8 cellular contexts compared by ENCODE assay signal in genomic region chr9:69120380-69121154, GRCh38. TPM values are rescaled to one million over a fixed set of nuclear protein-coding genes. Genes with fewer than 3 reads are reported as not detected.
DNase-seq lines count a peak whose midpoint lies in the region; ATAC-seq, FAIRE-seq and TF ChIP-seq lines count a peak whose summit lies in the region.

No MANE protein-coding gene starts in this region.

- in situ Hi-C loops in GM12878 (cut with MboI) = no loop called here

- TF ChIP-seq RAD21 in GM12878 (IDR thresholded peaks at IDR 0.05; ENCODE audit: insufficient read depth, low read depth, low read length) = no peak

- no peaks in the 10 kb centered on the region for H3K9me3 ChIP-seq in GM12878 (replicated peaks; ENCODE audit: control insufficient read depth, insufficient read depth, low read length)
- H3K9me3 ChIP-seq in kidney (ENCODE audit: control insufficient read depth in 1 of 2, low read length in 2 of 2) = no peaks in the 10 kb centered on the region

- H3K27me3 ChIP-seq in GM12878 (replicated peaks in 1 of 2; ENCODE audit: control insufficient read depth in 2 of 2, insufficient read depth in 2 of 2, low read length in 1 of 2) = peaks cover 0 to 3% of the 10 kb centered on the region in 2 experiments; a peak in 1 of 4 replicates

- peaks cover 1% of the 10 kb centered on the region for H3K36me3 Mint-ChIP-seq in activated CD4-positive, alpha-beta T cell treated with anti-CD3 and anti-CD28 coated beads for 36 hours (ENCODE audit: low read depth)
- H3K36me3 Mint-ChIP-seq in stimulated activated memory B cell treated with anti-CD40 and anti-IgM and Interleukin-4, amounts not matched to agents 10 μg/mL and 1 μg/mL and 100 μg/mL, for 72 hours = no peaks in the 10 kb centered on the region

- H3K27ac ChIP-seq in GM12878 (ENCODE audit: control insufficient read depth, insufficient read depth) = no peak overlapping the region
- H3K27ac ChIP-seq in kidney (ENCODE audit: low read depth in 2 of 2, low read length in 2 of 2) = peak overlapping the region; percentile 93 to 97

- TF ChIP-seq POLR2A in GM12878 (IDR thresholded peaks at IDR 0.05; ENCODE audit: low read depth, low read length) = no peak

- no peak for TF ChIP-seq EP300 in GM12878 (IDR thresholded peaks at IDR 0.05; ENCODE audit: borderline replicate concordance in 1 of 2, control insufficient read depth in 1 of 2, low read depth in 2 of 2, low read length in 2 of 2)

- BruUV-seq in GM12878 (replicated peaks; lab: Mats Ljungman, UMichigan) = no TSS peak

- H2AFZ ChIP-seq in GM12878 (ENCODE audit: control insufficient read depth, low read depth, low read length) = peak overlapping the region; percentile 72

- no peaks in the 10 kb centered on the region for H3K4me1 ChIP-seq in GM12878 (ENCODE audit: control insufficient read depth, insufficient read depth, low read length)
- peaks cover 5 to 11% of the 10 kb centered on the region in 2 donors for H3K4me1 ChIP-seq in kidney (ENCODE audit: control insufficient read depth in 1 of 2, insufficient read depth in 1 of 2, low read depth in 1 of 2, low read length in 2 of 2)

- peaks cover 16% of the 10 kb centered on the region for H3K4me1 Mint-ChIP-seq in activated CD4-positive, alpha-beta T cell treated with anti-CD3 and anti-CD28 coated beads for 36 hours
- peaks cover 25% of the 10 kb centered on the region for H3K4me1 Mint-ChIP-seq in stimulated activated memory B cell treated with anti-CD40 and anti-IgM and Interleukin-4, amounts not matched to agents 10 μg/mL and 1 μg/mL and 100 μg/mL, for 72 hours

- H3K79me2 ChIP-seq in GM12878 (ENCODE audit: control insufficient read depth, insufficient read depth, low read length) = no peaks in the 10 kb centered on the region

- intact Hi-C loops in activated CD4-positive, alpha-beta T cell treated with anti-CD3 and anti-CD28 coated beads for 36 hours (cut with DNase I, micrococcal nuclease) = loop anchor here (5.0 kb wide), 3 partner anchors 52 to 83 kb away; partner anchors contain the start of genes FXN (in 1 of the 2) and TJP2 (in 1 of the 2)
- intact Hi-C loops in GM12878 (cut with micrococcal nuclease; ENCODE audit: unreplicated experiment) (loop anchor here (5.0 kb wide), 2 partner anchors 57 to 72 kb away; no protein-coding TSS in a partner anchor), kidney (cut with DNase I) (no loop called here)

- H3K27me3 Mint-ChIP-seq in activated CD4-positive, alpha-beta T cell treated with anti-CD3 and anti-CD28 coated beads for 36 hours = peaks cover 2% of the 10 kb centered on the region
- no peaks in the 10 kb centered on the region for H3K27me3 Mint-ChIP-seq in stimulated activated memory B cell treated with anti-CD40 and anti-IgM and Interleukin-4, amounts not matched to agents 10 μg/mL and 1 μg/mL and 100 μg/mL, for 72 hours

- POLR2A ChIA-PET in activated CD4-positive, alpha-beta T cell treated with anti-CD3 and anti-CD28 coated beads for 36 hours (lab: Charles Lee) = no interaction called here
- POLR2A ChIA-PET in GM12878 (lab: Charles Lee) = interaction anchor here (1.2 kb wide), 1 partner anchor 54 kb away, joined by 4 read pairs; the partner anchor contains the start of gene TJP2

- DNase-seq in activated CD4-positive, alpha-beta T cell treated with anti-CD3 and anti-CD28 coated beads for 36 hours = peak; percentile 28
- DNase-seq in activated CD4-positive, alpha-beta T cell treated with anti-CD3 and anti-CD28 coated beads for 1 hour = no peak
- DNase-seq in NCI-H2107 treated with DMSO at 0.1 percent for 48 hours (lab: John Stamatoyannopoulos, UW; ENCODE audit: unreplicated experiment) = peak; percentile 27
- no peak for DNase-seq in GM12878 (ENCODE audit: low read depth, low spot score)
- peak; percentile 96 for DNase-seq in kidney

- RAD21 ChIA-PET in GM12878 (lab: Charles Lee; ENCODE audit: unreplicated experiment) = interaction anchor here (0.7 kb wide), 1 partner anchor 73 kb away, joined by 3 read pairs; no protein-coding TSS in a partner anchor

- H3K27ac Mint-ChIP-seq in activated CD4-positive, alpha-beta T cell treated with anti-CD3 and anti-CD28 coated beads for 36 hours = no peak overlapping the region
- H3K27ac Mint-ChIP-seq in stimulated activated memory B cell treated with anti-CD40 and anti-IgM and Interleukin-4, amounts not matched to agents 10 μg/mL and 1 μg/mL and 100 μg/mL, for 72 hours = peak overlapping the region; percentile 77

- CTCF ChIA-PET in activated CD4-positive, alpha-beta T cell treated with anti-CD3 and anti-CD28 coated beads for 36 hours (lab: Charles Lee) = interaction anchor here (0.5 to 1.1 kb wide), 3 partner anchors 8 to 72 kb away, joined by 3 read pairs; no protein-coding TSS in a partner anchor
- CTCF ChIA-PET in GM12878 (lab: Yijun Ruan, JAX) = interaction anchor here (1.3 kb wide), 1 partner anchor 73 kb away, joined by 3 read pairs; no protein-coding TSS in a partner anchor

- H3K4me3 Mint-ChIP-seq in activated CD4-positive, alpha-beta T cell treated with anti-CD3 and anti-CD28 coated beads for 36 hours = peak overlapping the region; percentile 77
- peak overlapping the region; percentile 88 for H3K4me3 Mint-ChIP-seq in stimulated activated memory B cell treated with anti-CD40 and anti-IgM and Interleukin-4, amounts not matched to agents 10 μg/mL and 1 μg/mL and 100 μg/mL, for 72 hours

- no peaks in the 10 kb centered on the region for H4K20me1 ChIP-seq in GM12878 (ENCODE audit: control insufficient read depth, insufficient read depth)

- H3K4me3 ChIP-seq in GM12878 = peak overlapping the region; percentile 88; the same call in 1 of the 2 replicates
- peak overlapping the region; percentile 64 to 92 for H3K4me3 ChIP-seq in kidney (ENCODE audit: low read length in 2 of 2)

- FAIRE-seq in GM12878 (lab: Jason Lieb, UNC) (no peak), kidney (lab: Jason Lieb, UNC) (no peak)

- SMC1A ChIA-PET in GM12878 (lab: Charles Lee; ENCODE audit: uncharacterized antibody, unreplicated experiment) = interaction anchor here (1.2 kb wide), 1 partner anchor 73 kb away, joined by 4 read pairs; no protein-coding TSS in a partner anchor

- TF ChIP-seq CTCF in GM12878 (IDR thresholded peaks at IDR 0.05 in 2 of 3, conservative IDR thresholded peaks at IDR 0.05 in 1 of 3; ENCODE audit: control insufficient read depth in 2 of 3, extremely low read depth in 1 of 3, insufficient read depth in 1 of 3, low read depth in 3 of 3, low read length in 3 of 3) (no peak), kidney (IDR thresholded peaks at IDR 0.05; ENCODE audit: borderline replicate concordance, extremely low read depth, insufficient read depth) (no peak)

- H3K9ac ChIP-seq in GM12878 (ENCODE audit: control insufficient read depth, insufficient read depth, low read length) = no peak overlapping the region
- peak overlapping the region; percentile 16 to 77 for H3K9ac ChIP-seq in kidney (ENCODE audit: low read length in 2 of 2)

- H3K4me2 ChIP-seq in GM12878 (ENCODE audit: control insufficient read depth, insufficient read depth) = peak overlapping the region; percentile 97

- H3K36me3 ChIP-seq in GM12878 (ENCODE audit: control insufficient read depth in 2 of 2, insufficient read depth in 2 of 2, low read length in 1 of 2) (no peaks in the 10 kb centered on the region), kidney (ENCODE audit: control insufficient read depth in 1 of 2, insufficient read depth in 2 of 2, low read length in 2 of 2) (no peaks in the 10 kb centered on the region)

- 39% methylated on average over 27 of the region's 27 CpGs for WGBS in GM12878 (ENCODE audit: insufficient coverage, insufficient replicate concordance, low lambda C conversion rate, missing lambda C conversion rate)

- ATAC-seq in activated CD4-positive, alpha-beta T cell treated with anti-CD3 and anti-CD28 coated beads for 36 hours = peak; percentile 28
- ATAC-seq in GM12878 (peak; percentile 61), HG03432 (IDR thresholded peaks at IDR 0.05; ENCODE audit: unreplicated experiment) (no peak), GM21723 (IDR thresholded peaks at IDR 0.05; ENCODE audit: unreplicated experiment) (no peak)
- ATAC-seq in stimulated activated memory B cell treated with anti-CD40 and anti-IgM and Interleukin-4, amounts not matched to agents 10 μg/mL and 1 μg/mL and 100 μg/mL, for 72 hours = no peak

- H3K9me3 Mint-ChIP-seq in activated CD4-positive, alpha-beta T cell treated with anti-CD3 and anti-CD28 coated beads for 36 hours (ENCODE audit: low read depth) = no peaks in the 10 kb centered on the region
- H3K9me3 Mint-ChIP-seq in stimulated activated memory B cell treated with anti-CD40 and anti-IgM and Interleukin-4, amounts not matched to agents 10 μg/mL and 1 μg/mL and 100 μg/mL, for 72 hours = no peaks in the 10 kb centered on the region

TF ChIP-seq in GM12878, 131 proteins besides CTCF, POLR2A, EP300 and RAD21:
- TF ChIP-seq MYB (IDR thresholded peaks at IDR 0.05; ENCODE audit: borderline replicate concordance, low read depth, low read length) (no peak), STAT1 (conservative IDR thresholded peaks at IDR 0.05) (no peak), PAX8 (IDR thresholded peaks at IDR 0.05) (no peak), RUNX3 (IDR thresholded peaks at IDR 0.05; ENCODE audit: low read length) (no peak)

RNA-seq across cellular contexts. Expression of gene TJP2, which starts 53.5 kb away (rescaled TPM):
- 10 to 100 TPM in 1 of 2 experiments, 1 to 10 TPM in 1; 8.4 to 10.0 TPM for total RNA-seq in activated CD4-positive, alpha-beta T cell treated with anti-CD3 and anti-CD28 coated beads for 36 hours
- 230 and 256 TPM in 2 replicates for total RNA-seq in GM12878 (2013; cell fraction: nucleolus; rRNA removed)
- total RNA-seq in GM12878 (2014; rRNA removed) (29.8 and 30.8 TPM in 2 replicates), GM12878 (2014; rRNA removed; fragmentation: Illumina TruSeq; extraction: Trizol) (29.0 and 30.1 TPM in 2 replicates), GM12878 (2021) (35.8 and 37.2 TPM in 2 replicates), kidney (148 TPM)
- polyA plus RNA-seq in GM12878 (2011; ENCODE audit: low read depth) = 16.9 TPM
- polyA plus RNA-seq in GM12878 (2011; rRNA removed) (59.9 and 75.4 TPM in 2 replicates), GM12878 (2014; fragmentation: Illumina TruSeq; extraction: Trizol) (29.6 and 36.6 TPM in 2 replicates), GM12878 (2014; fragmentation: Nextera tagmentation; extraction: Ambion mirVana) (10 to 100 TPM in 1 of 2 experiments, 1 to 10 TPM in 1; 6.4 to 12.6 TPM), GM12878 (2014; rRNA removed) (23.6 and 27.5 TPM in 2 replicates), GM12878 (2016; fragmentation: Nextera tagmentation; extraction: Ambion mirVana) (10 to 100 TPM; 34.3 to 37.8 TPM), kidney (ENCODE audit: insufficient read depth, low read depth, low replicate concordance) (35.9 TPM)
- polyA plus RNA-seq in GM12878 (2011; cell fraction: cytosol; rRNA removed) = 31.7 and 33.3 TPM in 2 replicates
- polyA plus RNA-seq in GM12878 (2011; cell fraction: nucleus; rRNA removed) = 101 and 125 TPM in 2 replicates
- 24.1 and 41.4 TPM in 2 replicates for polyA plus RNA-seq in GM12878 (2012)
- 43.8 and 45.3 TPM in 2 replicates for polyA minus RNA-seq in GM12878 (2011; rRNA and poly(A)+ RNA removed)
- 17.8 and 18.6 TPM in 2 replicates for polyA minus RNA-seq in GM12878 (2011; cell fraction: cytosol; rRNA and poly(A)+ RNA removed)
- 38.3 and 42.0 TPM in 2 replicates for polyA minus RNA-seq in GM12878 (2011; cell fraction: nucleus; rRNA and poly(A)+ RNA removed)

Comparison
In these comparisons a context has a peak if more than half of its experiments do, and no peak if none do; other contexts are left out.
1. DNase-seq: peak in activated CD4-positive, alpha-beta T cell treated with anti-CD3 and anti-CD28 coated beads for 36 hours (single experiment), NCI-H2107 treated with DMSO at 0.1 percent for 48 hours (single experiment) and kidney (single experiment); none in activated CD4-positive, alpha-beta T cell treated with anti-CD3 and anti-CD28 coated beads for 1 hour (single experiment) and GM12878 (single experiment).
2. ATAC-seq: peak in activated CD4-positive, alpha-beta T cell treated with anti-CD3 and anti-CD28 coated beads for 36 hours (single experiment) and GM12878 (single experiment); none in stimulated activated memory B cell treated with anti-CD40 and anti-IgM and Interleukin-4, amounts not matched to agents 10 μg/mL and 1 μg/mL and 100 μg/mL, for 72 hours (single experiment), HG03432 (single experiment) and GM21723 (single experiment).